Comparison of ENCODE assay signal across 2 cellular contexts in the genomic region with DNA sequence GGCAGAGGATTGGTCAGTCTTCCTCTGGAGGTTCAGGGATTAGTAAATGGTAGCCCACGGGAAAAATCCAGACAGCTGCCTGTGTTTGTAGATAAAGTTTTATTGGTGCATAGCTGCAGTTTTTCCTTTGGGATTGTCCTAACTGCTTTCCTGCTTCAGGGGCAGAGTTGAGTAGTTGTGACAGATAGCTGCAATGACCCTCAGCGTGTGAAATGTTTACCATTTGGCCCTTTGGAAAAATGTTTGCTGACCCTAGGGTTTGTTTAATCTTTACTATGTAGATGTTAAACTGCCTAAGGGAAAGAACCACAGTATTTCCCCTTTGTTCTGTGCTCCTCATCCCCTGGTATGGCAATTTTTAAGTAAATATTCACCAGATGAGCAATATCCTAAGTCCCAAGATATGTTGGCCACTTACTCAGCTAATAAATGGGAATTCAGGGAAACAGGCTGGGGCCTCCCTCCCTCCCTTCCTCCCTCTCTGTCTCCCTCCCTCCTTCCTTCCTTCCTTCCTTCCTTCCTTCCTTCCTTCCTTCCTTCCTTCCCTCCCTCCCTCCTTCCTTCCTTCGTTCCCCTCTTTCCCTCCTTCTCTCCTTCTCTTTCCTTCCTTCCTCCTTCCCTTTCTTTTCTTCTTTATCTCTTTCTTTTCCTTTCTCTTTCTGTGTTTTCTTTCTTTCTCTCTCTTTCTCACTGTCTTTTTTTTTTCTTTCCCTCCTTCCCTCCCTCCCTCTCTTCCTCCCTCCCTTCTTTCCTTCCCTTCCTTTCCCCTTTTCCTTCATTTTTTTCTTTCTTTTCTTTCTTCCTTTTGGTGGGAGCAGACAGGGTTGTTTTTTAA.
TF ChIP-seq lines count a peak whose summit lies in the region.

No MANE protein-coding gene starts in this region.

TF ChIP-seq in SK-N-SH, 30 proteins besides CTCF, POLR2A, EP300 and RAD21 (continued from another document):
- TF ChIP-seq, protein P1, sequence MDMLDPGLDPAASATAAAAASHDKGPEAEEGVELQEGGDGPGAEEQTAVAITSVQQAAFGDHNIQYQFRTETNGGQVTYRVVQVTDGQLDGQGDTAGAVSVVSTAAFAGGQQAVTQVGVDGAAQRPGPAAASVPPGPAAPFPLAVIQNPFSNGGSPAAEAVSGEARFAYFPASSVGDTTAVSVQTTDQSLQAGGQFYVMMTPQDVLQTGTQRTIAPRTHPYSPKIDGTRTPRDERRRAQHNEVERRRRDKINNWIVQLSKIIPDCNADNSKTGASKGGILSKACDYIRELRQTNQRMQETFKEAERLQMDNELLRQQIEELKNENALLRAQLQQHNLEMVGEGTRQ (IDR thresholded peaks at IDR 0.05; ENCODE audit: borderline replicate concordance, low read depth, low read length): no peak
- no peak for TF ChIP-seq NFIC (IDR thresholded peaks at IDR 0.05; ENCODE audit: borderline replicate concordance)
- no peak for TF ChIP-seq GATA2 (CRISPR knock-in tag; IDR thresholded peaks at IDR 0.05)

TF ChIP-seq in SK-N-SH treated with all-trans-retinoic acid at 6 μM for 48 hours, 23 proteins besides CTCF, POLR2A, EP300 and RAD21 (continued from another document):
- TF ChIP-seq, protein P2, sequence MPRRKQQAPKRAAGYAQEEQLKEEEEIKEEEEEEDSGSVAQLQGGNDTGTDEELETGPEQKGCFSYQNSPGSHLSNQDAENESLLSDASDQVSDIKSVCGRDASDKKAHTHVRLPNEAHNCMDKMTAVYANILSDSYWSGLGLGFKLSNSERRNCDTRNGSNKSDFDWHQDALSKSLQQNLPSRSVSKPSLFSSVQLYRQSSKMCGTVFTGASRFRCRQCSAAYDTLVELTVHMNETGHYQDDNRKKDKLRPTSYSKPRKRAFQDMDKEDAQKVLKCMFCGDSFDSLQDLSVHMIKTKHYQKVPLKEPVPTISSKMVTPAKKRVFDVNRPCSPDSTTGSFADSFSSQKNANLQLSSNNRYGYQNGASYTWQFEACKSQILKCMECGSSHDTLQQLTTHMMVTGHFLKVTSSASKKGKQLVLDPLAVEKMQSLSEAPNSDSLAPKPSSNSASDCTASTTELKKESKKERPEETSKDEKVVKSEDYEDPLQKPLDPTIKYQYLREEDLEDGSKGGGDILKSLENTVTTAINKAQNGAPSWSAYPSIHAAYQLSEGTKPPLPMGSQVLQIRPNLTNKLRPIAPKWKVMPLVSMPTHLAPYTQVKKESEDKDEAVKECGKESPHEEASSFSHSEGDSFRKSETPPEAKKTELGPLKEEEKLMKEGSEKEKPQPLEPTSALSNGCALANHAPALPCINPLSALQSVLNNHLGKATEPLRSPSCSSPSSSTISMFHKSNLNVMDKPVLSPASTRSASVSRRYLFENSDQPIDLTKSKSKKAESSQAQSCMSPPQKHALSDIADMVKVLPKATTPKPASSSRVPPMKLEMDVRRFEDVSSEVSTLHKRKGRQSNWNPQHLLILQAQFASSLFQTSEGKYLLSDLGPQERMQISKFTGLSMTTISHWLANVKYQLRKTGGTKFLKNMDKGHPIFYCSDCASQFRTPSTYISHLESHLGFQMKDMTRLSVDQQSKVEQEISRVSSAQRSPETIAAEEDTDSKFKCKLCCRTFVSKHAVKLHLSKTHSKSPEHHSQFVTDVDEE (CRISPR knock-in tag; IDR thresholded peaks at IDR 0.05): no peak
- TF ChIP-seq RARB (CRISPR knock-in tag; IDR thresholded peaks at IDR 0.05) (no peak), CSRNP3 (CRISPR knock-in tag; IDR thresholded peaks at IDR 0.05) (no peak), ZC3H10 (CRISPR knock-in tag; IDR thresholded peaks at IDR 0.05) (no peak), TCF4 (CRISPR knock-in tag; IDR thresholded peaks at IDR 0.05; ENCODE audit: borderline replicate concordance) (no peak), BACH2 (CRISPR knock-in tag; IDR thresholded peaks at IDR 0.05; ENCODE audit: borderline replicate concordance) (no peak), ZFP3 (CRISPR knock-in tag; IDR thresholded peaks at IDR 0.05) (no peak)
- TF ChIP-seq, protein P3, sequence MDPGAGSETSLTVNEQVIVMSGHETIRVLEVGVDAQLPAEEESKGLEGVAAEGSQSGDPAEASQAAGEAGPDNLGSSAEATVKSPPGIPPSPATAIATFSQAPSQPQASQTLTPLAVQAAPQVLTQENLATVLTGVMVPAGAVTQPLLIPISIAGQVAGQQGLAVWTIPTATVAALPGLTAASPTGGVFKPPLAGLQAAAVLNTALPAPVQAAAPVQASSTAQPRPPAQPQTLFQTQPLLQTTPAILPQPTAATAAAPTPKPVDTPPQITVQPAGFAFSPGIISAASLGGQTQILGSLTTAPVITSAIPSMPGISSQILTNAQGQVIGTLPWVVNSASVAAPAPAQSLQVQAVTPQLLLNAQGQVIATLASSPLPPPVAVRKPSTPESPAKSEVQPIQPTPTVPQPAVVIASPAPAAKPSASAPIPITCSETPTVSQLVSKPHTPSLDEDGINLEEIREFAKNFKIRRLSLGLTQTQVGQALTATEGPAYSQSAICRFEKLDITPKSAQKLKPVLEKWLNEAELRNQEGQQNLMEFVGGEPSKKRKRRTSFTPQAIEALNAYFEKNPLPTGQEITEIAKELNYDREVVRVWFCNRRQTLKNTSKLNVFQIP (CRISPR knock-in tag; IDR thresholded peaks at IDR 0.05; ENCODE audit: borderline replicate concordance, low read depth): no peak
